ENCODE assay signal across 28 cellular contexts in genomic region chr18:76358774-76359173, GRCh38.
A peak's percentile ranks its signal among the peaks of the same experiment; 100 is the strongest.
DNase-seq lines count a peak whose midpoint lies in the region; ATAC-seq and TF ChIP-seq lines count a peak whose summit lies in the region.
"Had no signal": no experiment of that assay in that cellular context is flagged by ENCODE, and none has a peak within 500 bp of the region (broad histone marks: within the 10 kb centered on the region; RNA-seq: fewer than 3 reads in every experiment).

No MANE protein-coding gene starts in this region.

- H3K36me3 ChIP-seq in BLaER1 treated with 17β-estradiol and CSF1 and Interleukin-3, amounts not matched to agents 10 nM and 100 nM, result peaks cover 70 to 88% (median 78%) of the 10 kb centered on the region in 11 experiments
- H3K36me3 ChIP-seq in IMR-90 (ENCODE audit: control insufficient read depth, insufficient read depth, low read length) (peaks cover 44% of the 10 kb centered on the region; the same call in 1 of the 2 replicates), testis (ENCODE audit: low read depth, missing control alignments) (no peaks in the 10 kb centered on the region), BE2C (no peaks in the 10 kb centered on the region)
- H3K36me3 ChIP-seq: MG63 had no signal

- no peak overlapping the region for H4K5ac ChIP-seq in IMR-90 (ENCODE audit: low read depth, low read length)

- peak overlapping the region; percentile 30 to 80 (median 61) for H3K4me2 ChIP-seq in BLaER1 treated with 17β-estradiol and CSF1 and Interleukin-3, amounts not matched to agents 10 nM and 100 nM
- H3K4me2 ChIP-seq in IMR-90 (ENCODE audit: low read depth, low read length), result no peak overlapping the region
- H3K4me2 ChIP-seq: A549, SK-N-SH had no signal

- H3K14ac ChIP-seq in IMR-90 (replicated peaks; ENCODE audit: low read depth, low read length), result no peak overlapping the region

- H4K91ac ChIP-seq in IMR-90 (ENCODE audit: insufficient read depth, low read depth, low read length), result no peak overlapping the region

- POLR2A ChIA-PET in IMR-90 (lab: Charles Lee; ENCODE audit: unreplicated experiment), result no interaction called here

- H2BK20ac ChIP-seq in IMR-90 (ENCODE audit: low read depth, low read length), result no peak overlapping the region

- no peak for ATAC-seq in IMR-90 (ENCODE audit: low read depth)
- no peak for ATAC-seq in activated naive CD8-positive, alpha-beta T cell treated with anti-CD3 and anti-CD28 coated beads, Interleukin-2, amount 50 U/mL, for 24 hours
- ATAC-seq: A549, PC-3 had no signal

- peaks cover 23% of the 10 kb centered on the region for H3K9me1 ChIP-seq in IMR-90 (ENCODE audit: insufficient read depth, low read length)

- intact Hi-C loops in IMR-90 (cut with micrococcal nuclease), result no loop called here
- intact Hi-C loops in testis (cut with DNase I; ENCODE audit: low total_unique reads), result loop anchor here (10.0 kb wide), 1 partner anchor 94 kb away; no protein-coding TSS in a partner anchor

- WGBS in IMR-90 (ENCODE audit: extremely low coverage in 2 of 2, insufficient read length in 1 of 2), 2 experiments, result 100% methylated on average over 2 of the region's 8 CpGs; no CpG with 5 or more reads in 1 of the 2 experiments
- WGBS in testis, 2 donors, result 90 to 93% methylated on average over 8 of the region's 8 CpGs

- H3K79me1 ChIP-seq in IMR-90 (ENCODE audit: low read depth in 1 of 2, low read length in 2 of 2), result peaks cover 16 to 38% of the 10 kb centered on the region in 2 experiments

- 0 out of 22 replicates have a peak overlapping the region, but pooled peaks of 2 of the 11 experiments have one; percentile 4 to 29 for H3K27ac ChIP-seq in BLaER1 treated with 17β-estradiol and CSF1 and Interleukin-3, amounts not matched to agents 10 nM and 100 nM
- H3K27ac ChIP-seq in IMR-90 (ENCODE audit: insufficient read depth, low read length) (no peak overlapping the region), testis (no peak overlapping the region)
- H3K27ac ChIP-seq: A549, GM23248 had no signal

- DNase-seq in IMR-90 (no peak), nephron progenitor cell (no peak), testis (peak; percentile 9), glomerular visceral epithelial cell (ENCODE audit: extremely low spot score) (no peak), BE2C (no peak)
- no peak for DNase-seq in activated naive CD8-positive, alpha-beta T cell treated with anti-CD3 and anti-CD28 coated beads, Interleukin-2, amount 50 U/mL, for 24 hours
- DNase-seq: AML-193; CD8-positive, alpha-beta memory T cell; DMS 273 treated with DMSO at 0.1 percent for 48 hours; DMS79; GF-D8; GM23248; H7; KG1; MG63; NCI-H1105 treated with DMSO at 0.1 percent for 48 hours; NCI-H146; NCI-H1930; NCI-H2107; NCI-H446 treated with DMSO at 0.1 percent for 48 hours; NCI-H526; NCI-H82; NK-92 treated with Interleukin-12 subunit alpha and Interleukin-12 subunit beta, amount 100 ng/mL, for 24 hours; PC-3; SK-N-SH had no signal

- TF ChIP-seq POLR2A in IMR-90 (IDR thresholded peaks at IDR 0.05; ENCODE audit: low read depth, low read length) (no peak), testis (IDR thresholded peaks at IDR 0.05) (no peak)

- H3K27ac Mint-ChIP-seq in nephron progenitor cell, result peak overlapping the region; percentile 57
- H3K27ac Mint-ChIP-seq in activated naive CD8-positive, alpha-beta T cell treated with anti-CD3 and anti-CD28 coated beads, Interleukin-2, amount 50 U/mL, for 24 hours, result no peak overlapping the region

- peaks cover 14 to 26% (median 21%) of the 10 kb centered on the region in 10 experiments for H3K4me1 ChIP-seq in BLaER1 treated with 17β-estradiol and CSF1 and Interleukin-3, amounts not matched to agents 10 nM and 100 nM
- H3K4me1 ChIP-seq in IMR-90 (ENCODE audit: control insufficient read depth, insufficient read depth, low read length) (peaks cover 10% of the 10 kb centered on the region), testis (peaks cover 3% of the 10 kb centered on the region), BE2C (no peaks in the 10 kb centered on the region)
- H3K4me1 ChIP-seq: A549 had no signal

- dilution Hi-C loops in IMR-90 (cut with HindIII; ENCODE audit: low sequenced_read_pairs, unreplicated experiment), result no loop called here

- CTCF ChIA-PET in IMR-90 (lab: Yijun Ruan, JAX), result interaction anchor here (0.9 kb wide), 1 partner anchor 351 kb away, joined by 3 read pairs; no protein-coding TSS in a partner anchor

- no peak overlapping the region for H2AK5ac ChIP-seq in IMR-90 (ENCODE audit: low read depth, low read length)

- H3K36me3 Mint-ChIP-seq in nephron progenitor cell (ENCODE audit: low read depth), result peaks cover 97% of the 10 kb centered on the region
- H3K36me3 Mint-ChIP-seq in activated naive CD8-positive, alpha-beta T cell treated with anti-CD3 and anti-CD28 coated beads, Interleukin-2, amount 50 U/mL, for 24 hours (ENCODE audit: low read depth), result peaks cover 12% of the 10 kb centered on the region
- H3K36me3 Mint-ChIP-seq: CD8-positive, alpha-beta memory T cell had no signal

- H3K23ac ChIP-seq in IMR-90 (ENCODE audit: low read depth, low read length), result no peak overlapping the region

- peaks cover 0 to 40% (median 24%) of the 10 kb centered on the region in 11 experiments; a peak in 14 of 22 replicates for H3K9me3 ChIP-seq in BLaER1 treated with 17β-estradiol and CSF1 and Interleukin-3, amounts not matched to agents 10 nM and 100 nM (replicated peaks in 1 of 11)
- H3K9me3 ChIP-seq in IMR-90 (ENCODE audit: control insufficient read depth, insufficient read depth, low read length) (no peaks in the 10 kb centered on the region), testis (no peaks in the 10 kb centered on the region), BE2C (no peaks in the 10 kb centered on the region)
- H3K9me3 ChIP-seq: A549, MG63, SK-N-SH had no signal

- H3K4me3 ChIP-seq in BLaER1 treated with 17β-estradiol and CSF1 and Interleukin-3, amounts not matched to agents 10 nM and 100 nM, result no peak overlapping the region; a peak in 1 of 20 replicates
- H3K4me3 ChIP-seq in IMR-90 (ENCODE audit: insufficient read depth, low read depth, low read length) (no peak overlapping the region), testis (no peak overlapping the region), BE2C (ENCODE audit: low read depth, low read length) (no peak overlapping the region)
- H3K4me3 ChIP-seq: A549, GM23248, MG63 had no signal

- in situ Hi-C loops in IMR-90 (cut with MboI; ENCODE audit: low sequenced_read_pairs), result loop anchor here (10.0 to 25.0 kb wide), 3 partner anchors 871 to 1714 kb away; partner anchors contain the start of genes PTGR3 and TSHZ1

- H2BK15ac ChIP-seq in IMR-90 (ENCODE audit: low read depth, low read length), result no peak overlapping the region

- H2BK120ac ChIP-seq in IMR-90 (ENCODE audit: low read depth, low read length), result no peak overlapping the region

- TF ChIP-seq RAD21 in IMR-90 (IDR thresholded peaks at IDR 0.05; ENCODE audit: low read length), result no peak

- no peak overlapping the region for H3K56ac ChIP-seq in IMR-90 (ENCODE audit: extremely low read depth, insufficient read depth, low read length)

- H3K4ac ChIP-seq in IMR-90 (ENCODE audit: low read depth, low read length), result no peak overlapping the region

- peaks cover 16% of the 10 kb centered on the region for H3K9me3 Mint-ChIP-seq in nephron progenitor cell
- peaks cover 7% of the 10 kb centered on the region for H3K9me3 Mint-ChIP-seq in activated naive CD8-positive, alpha-beta T cell treated with anti-CD3 and anti-CD28 coated beads, Interleukin-2, amount 50 U/mL, for 24 hours
- H3K9me3 Mint-ChIP-seq: CD8-positive, alpha-beta memory T cell had no signal

- H3K18ac ChIP-seq in IMR-90 (ENCODE audit: low read depth, low read length), result no peak overlapping the region

- peak overlapping the region in 1 of 11 experiments; percentile 37; a peak in 1 of 22 replicates for H3K9ac ChIP-seq in BLaER1 treated with 17β-estradiol and CSF1 and Interleukin-3, amounts not matched to agents 10 nM and 100 nM
- H3K9ac ChIP-seq in IMR-90 (ENCODE audit: low read depth, low read length), result no peak overlapping the region
- H3K9ac ChIP-seq: GM23248, SK-N-SH had no signal

- peaks cover 0 to 34% (median 3%) of the 10 kb centered on the region in 11 experiments; a peak in 6 of 22 replicates for H4K20me1 ChIP-seq in BLaER1 treated with 17β-estradiol and CSF1 and Interleukin-3, amounts not matched to agents 10 nM and 100 nM
- H4K20me1 ChIP-seq in IMR-90 (ENCODE audit: insufficient read depth, low read length), result peaks cover 5% of the 10 kb centered on the region

- peaks cover 25% of the 10 kb centered on the region for H3K4me1 Mint-ChIP-seq in nephron progenitor cell
- H3K4me1 Mint-ChIP-seq in activated naive CD8-positive, alpha-beta T cell treated with anti-CD3 and anti-CD28 coated beads, Interleukin-2, amount 50 U/mL, for 24 hours, result peaks cover 7% of the 10 kb centered on the region
- H3K4me1 Mint-ChIP-seq: CD14-positive monocyte had no signal

- no peak overlapping the region for H2BK5ac ChIP-seq in IMR-90 (ENCODE audit: low read depth, low read length, poor library complexity, severe bottlenecking)

- no peaks in the 10 kb centered on the region for H3K27me3 ChIP-seq in BLaER1 treated with 17β-estradiol and CSF1 and Interleukin-3, amounts not matched to agents 10 nM and 100 nM
- no peaks in the 10 kb centered on the region for H3K27me3 ChIP-seq in IMR-90 (ENCODE audit: control insufficient read depth, insufficient read depth, low read length)
- no peaks in the 10 kb centered on the region for H3K27me3 ChIP-seq in testis
- H3K27me3 ChIP-seq in BE2C, result no peaks in the 10 kb centered on the region
- H3K27me3 ChIP-seq: MG63 had no signal

- TSS peak; percentile 30 for BruUV-seq in IMR-90 (replicated peaks; lab: Mats Ljungman, UMichigan)

- peaks cover 3% of the 10 kb centered on the region for H3K27me3 Mint-ChIP-seq in nephron progenitor cell (ENCODE audit: low read depth, poor library complexity)
- no peaks in the 10 kb centered on the region for H3K27me3 Mint-ChIP-seq in activated naive CD8-positive, alpha-beta T cell treated with anti-CD3 and anti-CD28 coated beads, Interleukin-2, amount 50 U/mL, for 24 hours

- no peak overlapping the region for H4K8ac ChIP-seq in IMR-90 (ENCODE audit: low read depth in 2 of 2, low read length in 2 of 2)

- H2AFZ ChIP-seq in IMR-90 (replicated peaks; ENCODE audit: low read length, poor library complexity), result no peak overlapping the region
- H2AFZ ChIP-seq: GM23248 had no signal

- TF ChIP-seq CTCF in IMR-90 (conservative IDR thresholded peaks at IDR 0.05; ENCODE audit: low read depth, low read length), result no peak
- no peak for TF ChIP-seq CTCF in nephron progenitor cell (IDR thresholded peaks at IDR 0.05)
- TF ChIP-seq CTCF in testis (IDR thresholded peaks at IDR 0.05), result no peak
- no peak for TF ChIP-seq CTCF in BE2C (IDR thresholded peaks at IDR 0.05; ENCODE audit: low read depth, low read length)

- no peak overlapping the region for H3K4me3 Mint-ChIP-seq in nephron progenitor cell
- H3K4me3 Mint-ChIP-seq in activated naive CD8-positive, alpha-beta T cell treated with anti-CD3 and anti-CD28 coated beads, Interleukin-2, amount 50 U/mL, for 24 hours, result no peak overlapping the region
- H3K4me3 Mint-ChIP-seq: CD14-positive monocyte; CD8-positive, alpha-beta memory T cell had no signal

- no peak overlapping the region for H2AK9ac ChIP-seq in IMR-90 (replicated peaks; ENCODE audit: low read depth, low read length, poor library complexity)

TF ChIP-seq in IMR-90, 13 proteins besides CTCF, POLR2A, EP300 and RAD21 (continues in another document):
- TF ChIP-seq SMC3 (IDR thresholded peaks at IDR 0.05; ENCODE audit: low read depth, low read length) (no peak), CHD1 (IDR thresholded peaks at IDR 0.05; ENCODE audit: low read depth, low read length) (no peak)
